34 cellular contexts compared by ENCODE assay signal in the genomic region with DNA sequence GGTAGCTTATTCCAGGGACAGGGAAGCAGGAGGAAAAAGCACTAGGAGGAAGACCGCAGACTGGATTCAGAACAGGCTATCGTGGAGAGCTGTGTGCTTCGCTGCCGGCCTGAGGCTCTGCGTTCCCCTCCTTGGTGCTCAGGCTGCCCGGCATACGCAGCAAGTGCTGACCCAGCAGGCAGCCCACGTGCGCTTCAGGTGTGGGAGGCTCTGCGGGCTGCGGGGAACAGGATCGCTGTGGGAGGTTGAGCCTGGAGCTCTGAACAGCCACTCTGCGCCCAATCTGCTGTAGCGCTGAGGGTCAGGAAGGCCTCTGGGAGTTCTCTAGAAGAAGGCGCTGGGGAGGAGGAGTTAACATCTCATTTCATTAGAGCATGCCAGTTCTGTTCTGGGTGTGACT.
"Had no signal": no experiment of that assay in that cellular context is flagged by ENCODE, and none has a peak within 500 bp of the region (broad histone marks: within the 10 kb centered on the region; RNA-seq: fewer than 3 reads in every experiment).

No MANE protein-coding gene starts in this region.

- DNase-seq: activated CD4-positive, alpha-beta memory T cell treated with anti-CD3 and anti-CD28 coated beads for 36 hours; activated CD4-positive, alpha-beta T cell treated with anti-CD3 and anti-CD28 coated beads, Interleukin-2, amount 10 ng/mL, durations not matched to agents 24 days and 14 days; activated CD4-positive, CD25-positive, alpha-beta regulatory T cell treated with anti-CD3 and anti-CD28 coated beads, Interleukin-2, amount 50 U/mL, for 72 hours; activated CD8-positive, alpha-beta memory T cell treated with anti-CD3 and anti-CD28 coated beads, Interleukin-2, amount 50 U/mL, for 4 hours; activated effector memory CD4-positive, alpha-beta T cell treated with anti-CD3 and anti-CD28 coated beads, Interleukin-2, amount 50 U/mL, for 16 hours; activated naive CD4-positive, alpha-beta T cell treated with anti-CD3 and anti-CD28 coated beads, Interleukin-2, amount 10 ng/mL, durations not matched to agents 7 days and 5 days; activated naive CD8-positive, alpha-beta T cell treated with anti-CD3 and anti-CD28 coated beads, Interleukin-2, amount 10 ng/mL, durations not matched to agents 7 days and 5 days; activated T-cell treated with anti-CD3 and anti-CD28 coated beads, Interleukin-2, amount 50 U/mL, for 1 hour; amniotic stem cell; central memory CD4-positive, alpha-beta T cell; dermis blood vessel endothelial cell; effector CD4-positive, alpha-beta T cell; foreskin keratinocyte; heart left ventricle; hypothalamus; immature natural killer cell; kidney glomerular epithelial cell; left lung; mesendoderm; ovary; stimulated activated CD4-positive, alpha-beta T cell treated with anti-CD3 and anti-CD28 coated beads, Interleukin-15, amount 100 ng/mL, for 24 hours; stimulated activated CD4-positive, alpha-beta T cell treated with anti-CD3 and anti-CD28 coated beads, Interleukin-2, amount 100 ng/mL, for 24 hours; stimulated activated naive B cell treated with anti-CD40 and anti-IgM and Interleukin-4, amounts not matched to agents 10 μg/mL and 1 μg/mL and 100 μg/mL, for 72 hours; T-helper 17 cell; T1000 had no signal

- H3K27ac Mint-ChIP-seq: activated CD4-positive, alpha-beta memory T cell treated with anti-CD3 and anti-CD28 coated beads for 36 hours; activated CD4-positive, alpha-beta T cell treated with anti-CD3 and anti-CD28 coated beads, Interleukin-2, amount 10 ng/mL, durations not matched to agents 24 days and 14 days; activated naive CD4-positive, alpha-beta T cell treated with anti-CD3 and anti-CD28 coated beads, Interleukin-2, amount 10 ng/mL, durations not matched to agents 7 days and 5 days; activated naive CD8-positive, alpha-beta T cell treated with anti-CD3 and anti-CD28 coated beads, Interleukin-2, amount 10 ng/mL, durations not matched to agents 7 days and 5 days; activated T-helper 1 cell treated with anti-CD3 and anti-CD28 coated beads, Interleukin-12 subunit alpha, Interleukin-12 subunit beta, Interleukin-2, Interleukin-4 antibody, amounts not matched to agents 30 ng/mL and 10 ng/mL and 1 ng/mL, durations not matched to agents 14 hours and 24 hours and 36 hours; immature natural killer cell; nephron; T-helper 17 cell had no signal

- H3K9me3 Mint-ChIP-seq: activated CD4-positive, alpha-beta memory T cell treated with anti-CD3 and anti-CD28 coated beads for 36 hours; activated CD4-positive, alpha-beta T cell treated with anti-CD3 and anti-CD28 coated beads, Interleukin-2, amount 10 ng/mL, durations not matched to agents 24 days and 14 days; activated naive CD4-positive, alpha-beta T cell treated with anti-CD3 and anti-CD28 coated beads, Interleukin-2, amount 10 ng/mL, durations not matched to agents 7 days and 5 days; activated naive CD8-positive, alpha-beta T cell treated with anti-CD3 and anti-CD28 coated beads, Interleukin-2, amount 10 ng/mL, durations not matched to agents 7 days and 5 days; activated T-helper 1 cell treated with anti-CD3 and anti-CD28 coated beads, Interleukin-12 subunit alpha, Interleukin-12 subunit beta, Interleukin-2, Interleukin-4 antibody, amounts not matched to agents 30 ng/mL and 10 ng/mL and 1 ng/mL, durations not matched to agents 14 hours and 24 hours and 36 hours; immature natural killer cell; nephron; stimulated activated naive B cell treated with anti-CD40 and anti-IgM and Interleukin-4, amounts not matched to agents 10 μg/mL and 1 μg/mL and 100 μg/mL, for 72 hours had no signal

- H3K4me3 ChIP-seq: breast epithelium, esophagus muscularis mucosa, heart left ventricle, left lung, lung, ovary, psoas muscle, right atrium auricular region, smooth muscle cell, tibial nerve had no signal

- H3K27me3 Mint-ChIP-seq: activated CD4-positive, alpha-beta memory T cell treated with anti-CD3 and anti-CD28 coated beads for 36 hours; activated CD4-positive, alpha-beta T cell treated with anti-CD3 and anti-CD28 coated beads, Interleukin-2, amount 10 ng/mL, durations not matched to agents 24 days and 14 days; activated naive CD4-positive, alpha-beta T cell treated with anti-CD3 and anti-CD28 coated beads, Interleukin-2, amount 10 ng/mL, durations not matched to agents 7 days and 5 days; activated naive CD8-positive, alpha-beta T cell treated with anti-CD3 and anti-CD28 coated beads, Interleukin-2, amount 10 ng/mL, durations not matched to agents 7 days and 5 days; stimulated activated naive B cell treated with anti-CD40 and anti-IgM and Interleukin-4, amounts not matched to agents 10 μg/mL and 1 μg/mL and 100 μg/mL, for 72 hours; T-helper 17 cell had no signal

- H3K4me1 Mint-ChIP-seq: nephron had no signal

- H3K36me3 ChIP-seq: breast epithelium, left lung, ovary, right atrium auricular region had no signal

- ATAC-seq: foreskin keratinocyte; heart left ventricle; left lung; psoas muscle; stimulated activated naive B cell treated with anti-CD40 and anti-IgM and Interleukin-4, amounts not matched to agents 10 μg/mL and 1 μg/mL and 100 μg/mL, for 72 hours; T-helper 17 cell had no signal

- H3K27ac ChIP-seq: breast epithelium, esophagus muscularis mucosa, foreskin keratinocyte, heart left ventricle, ovary, psoas muscle, right atrium auricular region, tibial nerve had no signal

- H3K4me2 ChIP-seq: smooth muscle cell had no signal

- H3K4me3 Mint-ChIP-seq: activated CD4-positive, alpha-beta memory T cell treated with anti-CD3 and anti-CD28 coated beads for 36 hours; activated CD4-positive, alpha-beta T cell treated with anti-CD3 and anti-CD28 coated beads, Interleukin-2, amount 10 ng/mL, durations not matched to agents 24 days and 14 days; activated naive CD4-positive, alpha-beta T cell treated with anti-CD3 and anti-CD28 coated beads, Interleukin-2, amount 10 ng/mL, durations not matched to agents 7 days and 5 days; activated naive CD8-positive, alpha-beta T cell treated with anti-CD3 and anti-CD28 coated beads, Interleukin-2, amount 10 ng/mL, durations not matched to agents 7 days and 5 days; activated T-helper 1 cell treated with anti-CD3 and anti-CD28 coated beads, Interleukin-12 subunit alpha, Interleukin-12 subunit beta, Interleukin-2, Interleukin-4 antibody, amounts not matched to agents 30 ng/mL and 10 ng/mL and 1 ng/mL, durations not matched to agents 14 hours and 24 hours and 36 hours; immature natural killer cell; nephron; stimulated activated naive B cell treated with anti-CD40 and anti-IgM and Interleukin-4, amounts not matched to agents 10 μg/mL and 1 μg/mL and 100 μg/mL, for 72 hours; T-helper 17 cell had no signal

- H3K9me3 ChIP-seq: breast epithelium, esophagus muscularis mucosa, heart left ventricle, left lung, ovary, psoas muscle, right atrium auricular region, tibial nerve had no signal

- H3K27me3 ChIP-seq: breast epithelium, esophagus muscularis mucosa, foreskin keratinocyte, heart left ventricle, left lung, ovary, right atrium auricular region, tibial nerve had no signal

- H3K4me1 ChIP-seq: breast epithelium had no signal
